ENCODE assay signal across 1 cellular context in genomic region chr2:218269900-218270720, GRCh38.
TF ChIP-seq lines count a peak whose summit lies in the region.

Gene AAMP, minus strand, starts transcription at chr2:218270137. Its CDS starts 51 bp downstream, at chr2:218270086.
Gene PNKD, plus strand, starts transcription at chr2:218270519. Its CDS starts 17 bp downstream, at chr2:218270536.

TF ChIP-seq in GM23338, 12 proteins besides CTCF, POLR2A, EP300 and RAD21 (continued from another document):
- TF ChIP-seq ZNF462 (CRISPR knock-in tag; IDR thresholded peaks at IDR 0.05) (no peak), EZH2 (IDR thresholded peaks at IDR 0.05; ENCODE audit: low read depth, unreplicated experiment) (no peak)
TF ChIP-seq in GM23338: peak in this region for 4.
